ENCODE assay signal across 23 cellular contexts in the genomic region with DNA sequence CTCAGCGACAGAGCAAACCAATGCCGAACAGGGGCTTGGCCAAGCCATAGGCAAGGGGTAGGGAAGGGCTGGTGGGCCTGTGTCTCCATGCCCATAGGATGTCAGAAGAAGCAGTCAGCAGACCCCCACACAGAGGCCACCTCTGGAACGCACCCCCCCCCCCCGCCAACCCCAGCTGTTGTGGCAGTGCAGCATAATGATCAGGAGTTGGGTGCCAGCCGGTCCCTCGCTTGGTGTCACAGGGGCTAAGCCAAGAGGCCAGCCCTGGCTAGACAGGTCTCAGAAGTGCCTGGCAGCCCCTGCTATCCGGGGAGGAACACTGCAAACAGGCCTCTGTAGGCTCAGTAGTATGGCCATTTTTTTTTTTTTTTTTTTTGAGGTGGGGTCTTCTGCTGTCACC.
"Had no signal": no experiment of that assay in that cellular context is flagged by ENCODE, and none has a peak within 500 bp of the region (broad histone marks: within the 10 kb centered on the region; RNA-seq: fewer than 3 reads in every experiment).

No MANE protein-coding gene starts in this region.

- H3K9me3 Mint-ChIP-seq: naive B cell; natural killer cell treated with Interleukin-12 subunit alpha and Interleukin-12 subunit beta and Interleukin-15 and Interleukin-18, amount 100 ng/mL, for 72 hours; stimulated activated naive B cell treated with anti-CD40 and anti-IgM and Interleukin-4, amounts not matched to agents 10 μg/mL and 1 μg/mL and 100 μg/mL, for 72 hours; stimulated activated naive CD8-positive, alpha-beta T cell treated with anti-CD3 and anti-CD28 coated beads, Interleukin-15, Interleukin-2, amounts not matched to agents 100 ng/mL and 50 ng/mL, for 24 hours had no signal

- H3K9me3 ChIP-seq: colonic mucosa, gastrocnemius medialis, mucosa of descending colon, prostate gland, right atrium auricular region, thoracic aorta, tibial nerve, upper lobe of left lung, uterus had no signal

- H3K36me3 ChIP-seq: colonic mucosa, gastrocnemius medialis, prostate gland, right atrium auricular region, thoracic aorta, uterus had no signal

- H3K4me3 ChIP-seq: colonic mucosa, gastrocnemius medialis, lung, mucosa of descending colon, prostate gland, right atrium auricular region, thoracic aorta, tibial nerve, upper lobe of left lung, uterus had no signal

- H3K9ac ChIP-seq: parathyroid adenoma had no signal

- H3K27me3 ChIP-seq: colonic mucosa, gastrocnemius medialis, right atrium auricular region, tibial nerve, upper lobe of left lung, uterus had no signal

- H3K27ac Mint-ChIP-seq: dendritic cell treated with granulocyte-macrophage colony-stimulating factor and Interleukin-4, amounts not matched to agents 40 ng/mL and 50 ng/mL, for 4 days; endodermal cell; mesothelial cell of epicardium; natural killer cell treated with Interleukin-12 subunit alpha and Interleukin-12 subunit beta and Interleukin-15 and Interleukin-18, amount 100 ng/mL, for 72 hours; stimulated activated naive B cell treated with anti-CD40 and anti-IgM and Interleukin-4, amounts not matched to agents 10 μg/mL and 1 μg/mL and 100 μg/mL, for 72 hours; stimulated activated naive CD8-positive, alpha-beta T cell treated with anti-CD3 and anti-CD28 coated beads, Interleukin-15, Interleukin-2, amounts not matched to agents 100 ng/mL and 50 ng/mL, for 24 hours had no signal

- H3K27me3 Mint-ChIP-seq: naive B cell; natural killer cell treated with Interleukin-12 subunit alpha and Interleukin-12 subunit beta and Interleukin-15 and Interleukin-18, amount 100 ng/mL, for 72 hours; stimulated activated naive CD8-positive, alpha-beta T cell treated with anti-CD3 and anti-CD28 coated beads, Interleukin-15, Interleukin-2, amounts not matched to agents 100 ng/mL and 50 ng/mL, for 24 hours had no signal

- DNase-seq: colonic mucosa; effector CD8-positive, alpha-beta T cell; endodermal cell; foreskin fibroblast; gastrocnemius medialis; head of caudate nucleus; mesenchymal stem cell; naive B cell; stimulated activated naive B cell treated with anti-CD40 and anti-IgM and Interleukin-4, amounts not matched to agents 10 μg/mL and 1 μg/mL and 100 μg/mL, for 72 hours; upper lobe of left lung; uterus had no signal

- H3K4me3 Mint-ChIP-seq: dendritic cell treated with granulocyte-macrophage colony-stimulating factor and Interleukin-4, amounts not matched to agents 40 ng/mL and 50 ng/mL, for 4 days; endodermal cell; mesothelial cell of epicardium; naive B cell; natural killer cell treated with Interleukin-12 subunit alpha and Interleukin-12 subunit beta and Interleukin-15 and Interleukin-18, amount 100 ng/mL, for 72 hours; stimulated activated naive B cell treated with anti-CD40 and anti-IgM and Interleukin-4, amounts not matched to agents 10 μg/mL and 1 μg/mL and 100 μg/mL, for 72 hours; stimulated activated naive CD8-positive, alpha-beta T cell treated with anti-CD3 and anti-CD28 coated beads, Interleukin-15, Interleukin-2, amounts not matched to agents 100 ng/mL and 50 ng/mL, for 24 hours had no signal

- H2AFZ ChIP-seq: parathyroid adenoma had no signal

- H3K36me3 Mint-ChIP-seq: natural killer cell treated with Interleukin-12 subunit alpha and Interleukin-12 subunit beta and Interleukin-15 and Interleukin-18, amount 100 ng/mL, for 72 hours had no signal

- H3K27ac ChIP-seq: colonic mucosa, epithelial cell of prostate, gastrocnemius medialis, parathyroid adenoma, prostate gland, right atrium auricular region, thoracic aorta, tibial nerve, upper lobe of left lung, uterus had no signal
